In the genomic region with DNA sequence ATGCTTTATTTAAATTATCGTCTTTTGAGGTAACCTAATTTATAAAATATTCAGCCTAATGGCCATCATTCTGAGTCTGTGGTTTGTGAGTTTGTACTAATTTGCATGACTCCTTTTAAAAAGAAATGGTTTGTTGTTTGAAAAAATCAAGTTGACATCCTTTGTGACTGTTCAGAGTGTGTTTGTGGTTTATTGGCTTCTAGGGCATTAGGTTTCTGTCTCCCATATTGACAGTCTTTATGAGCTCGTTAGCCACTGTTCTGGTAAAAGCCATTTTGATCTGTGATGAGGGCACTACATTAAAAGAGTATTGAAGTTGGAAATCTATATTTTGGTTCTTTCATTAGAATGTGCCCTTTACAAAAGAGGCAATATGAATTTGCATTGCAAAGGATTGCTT, we compare ENCODE assay signal across 30 cellular contexts.
A peak's percentile ranks its signal among the peaks of the same experiment; 100 is the strongest.
DNase-seq lines count a peak whose midpoint lies in the region; ATAC-seq and TF ChIP-seq lines count a peak whose summit lies in the region.
"Had no signal": no experiment of that assay in that cellular context is flagged by ENCODE, and none has a peak within 500 bp of the region (broad histone marks: within the 10 kb centered on the region; RNA-seq: fewer than 3 reads in every experiment).

No MANE protein-coding gene starts in this region.

- no TSS peak for BruUV-seq in IMR-90 (replicated peaks; lab: Mats Ljungman, UMichigan)

- no peak overlapping the region for H3K4me2 ChIP-seq in IMR-90 (ENCODE audit: low read depth, low read length)
- no peak overlapping the region for H3K4me2 ChIP-seq in parathyroid adenoma (ENCODE audit: low read length)
- H3K4me2 ChIP-seq: SK-N-SH had no signal

- intact Hi-C loops in IMR-90 (cut with micrococcal nuclease) (no loop called here), right lobe of liver (cut with DNase I) (no loop called here)

- dilution Hi-C loops in IMR-90 (cut with HindIII; ENCODE audit: low sequenced_read_pairs, unreplicated experiment), result no loop called here

- no peak for ATAC-seq in activated CD8-positive, alpha-beta memory T cell treated with anti-CD3 and anti-CD28 coated beads, Interleukin-2, amount 10 ng/mL, durations not matched to agents 7 days and 5 days
- ATAC-seq in IMR-90 (ENCODE audit: low read depth) (no peak), T-helper 17 cell (no peak), right lobe of liver (no peak), HG03565 (IDR thresholded peaks at IDR 0.05; ENCODE audit: unreplicated experiment) (no peak)
- ATAC-seq: mucosa of descending colon had no signal

- H3K18ac ChIP-seq in IMR-90 (ENCODE audit: low read depth, low read length), result no peak overlapping the region; the same call in 1 of the 2 replicates

- no peaks in the 10 kb centered on the region for H3K9me3 Mint-ChIP-seq in activated CD8-positive, alpha-beta memory T cell treated with anti-CD3 and anti-CD28 coated beads, Interleukin-2, amount 10 ng/mL, durations not matched to agents 7 days and 5 days (ENCODE audit: low read depth)
- H3K9me3 Mint-ChIP-seq: nephron had no signal

- no peak overlapping the region for H3K23ac ChIP-seq in IMR-90 (ENCODE audit: low read depth, low read length)

- no peak overlapping the region for H3K4me3 Mint-ChIP-seq in activated CD8-positive, alpha-beta memory T cell treated with anti-CD3 and anti-CD28 coated beads, Interleukin-2, amount 10 ng/mL, durations not matched to agents 7 days and 5 days
- H3K4me3 Mint-ChIP-seq in T-helper 17 cell, result peak overlapping the region; percentile 5
- H3K4me3 Mint-ChIP-seq: activated B cell treated with CpG ODN at 0.5 μM for 24 hours; activated naive CD4-positive, alpha-beta T cell treated with anti-CD3 and anti-CD28 coated beads, Interleukin-2, amount 50 U/mL, for 24 hours; activated T-helper 1 cell treated with anti-CD3 and anti-CD28 coated beads, Interleukin-12 subunit alpha, Interleukin-12 subunit beta, Interleukin-2, Interleukin-4 antibody, amounts not matched to agents 30 ng/mL and 10 ng/mL and 1 ng/mL, durations not matched to agents 14 hours and 24 hours and 36 hours; nephron had no signal

- TF ChIP-seq RAD21 in IMR-90 (IDR thresholded peaks at IDR 0.05; ENCODE audit: low read length), result no peak

- in situ Hi-C loops in IMR-90 (cut with MboI; ENCODE audit: low sequenced_read_pairs), result no loop called here

- no peak overlapping the region for H2AK9ac ChIP-seq in IMR-90 (replicated peaks; ENCODE audit: low read depth, low read length, poor library complexity)

- no peak overlapping the region for H4K8ac ChIP-seq in IMR-90 (ENCODE audit: low read depth in 2 of 2, low read length in 2 of 2)

- H3K4me1 ChIP-seq in IMR-90 (ENCODE audit: control insufficient read depth, insufficient read depth, low read length), result peaks cover 4% of the 10 kb centered on the region
- peaks cover 25% of the 10 kb centered on the region for H3K4me1 ChIP-seq in parathyroid adenoma
- peaks cover 0 to 1% (median under 1%) of the 10 kb centered on the region in 4 donors for H3K4me1 ChIP-seq in right lobe of liver
- H3K4me1 ChIP-seq: colonic mucosa had no signal

- peaks cover 33% of the 10 kb centered on the region for H3K4me1 Mint-ChIP-seq in activated CD8-positive, alpha-beta memory T cell treated with anti-CD3 and anti-CD28 coated beads, Interleukin-2, amount 10 ng/mL, durations not matched to agents 7 days and 5 days
- H3K4me1 Mint-ChIP-seq in T-helper 17 cell, result peaks cover 33% of the 10 kb centered on the region

- WGBS in IMR-90 (ENCODE audit: extremely low coverage in 2 of 2, insufficient read length in 1 of 2), 2 experiments, result no CpG with 5 or more reads among the region's 2 CpGs
- WGBS in right lobe of liver (ENCODE audit: insufficient coverage, low coverage, low lambda C conversion rate, missing lambda C conversion rate), result 88% methylated on average over 2 of the region's 2 CpGs

- peak overlapping the region; percentile 27 for H3K27ac Mint-ChIP-seq in activated CD8-positive, alpha-beta memory T cell treated with anti-CD3 and anti-CD28 coated beads, Interleukin-2, amount 10 ng/mL, durations not matched to agents 7 days and 5 days
- H3K27ac Mint-ChIP-seq in T-helper 17 cell, result peak overlapping the region; percentile 80
- H3K27ac Mint-ChIP-seq: activated B cell treated with CpG ODN at 0.5 μM for 24 hours; activated T-helper 1 cell treated with anti-CD3 and anti-CD28 coated beads, Interleukin-12 subunit alpha, Interleukin-12 subunit beta, Interleukin-2, Interleukin-4 antibody, amounts not matched to agents 30 ng/mL and 10 ng/mL and 1 ng/mL, durations not matched to agents 14 hours and 24 hours and 36 hours; nephron had no signal

- TF ChIP-seq POLR2A in IMR-90 (IDR thresholded peaks at IDR 0.05; ENCODE audit: low read depth, low read length), result no peak
- no peak for TF ChIP-seq POLR2A in right lobe of liver (IDR thresholded peaks at IDR 0.05)

- no peak overlapping the region for H2BK120ac ChIP-seq in IMR-90 (ENCODE audit: low read depth, low read length)

- H2AK5ac ChIP-seq in IMR-90 (ENCODE audit: low read depth, low read length), result no peak overlapping the region

- no peak overlapping the region for H2BK5ac ChIP-seq in IMR-90 (ENCODE audit: low read depth, low read length, poor library complexity, severe bottlenecking)

- H2BK20ac ChIP-seq in IMR-90 (ENCODE audit: low read depth, low read length), result peak overlapping the region; percentile 64; the same call in 1 of the 2 replicates

- peaks cover 37% of the 10 kb centered on the region for H3K79me2 ChIP-seq in parathyroid adenoma

- POLR2A ChIA-PET in IMR-90 (lab: Charles Lee; ENCODE audit: unreplicated experiment), result no interaction called here

- peak overlapping the region; percentile 36; the same call in 1 of the 2 replicates for H4K5ac ChIP-seq in IMR-90 (ENCODE audit: low read depth, low read length)

- H3K9ac ChIP-seq in IMR-90 (ENCODE audit: low read depth, low read length) (no peak overlapping the region), parathyroid adenoma (no peak overlapping the region)
- H3K9ac ChIP-seq: SK-N-SH had no signal

- H3K36me3 ChIP-seq in IMR-90 (ENCODE audit: control insufficient read depth, insufficient read depth, low read length) (no peaks in the 10 kb centered on the region), parathyroid adenoma (ENCODE audit: control insufficient read depth, insufficient read depth, low read length) (no peaks in the 10 kb centered on the region), right lobe of liver (no peaks in the 10 kb centered on the region)
- H3K36me3 ChIP-seq: BE2C, colonic mucosa had no signal

- H3K27me3 ChIP-seq in IMR-90 (ENCODE audit: control insufficient read depth, insufficient read depth, low read length) (no peaks in the 10 kb centered on the region), parathyroid adenoma (ENCODE audit: control insufficient read depth, insufficient read depth, low read length) (no peaks in the 10 kb centered on the region), right lobe of liver (no peaks in the 10 kb centered on the region)
- H3K27me3 ChIP-seq: BE2C, colonic mucosa had no signal

- peak overlapping the region; percentile 81 for H3K14ac ChIP-seq in IMR-90 (replicated peaks; ENCODE audit: low read depth, low read length)

- TF ChIP-seq CTCF in IMR-90 (conservative IDR thresholded peaks at IDR 0.05; ENCODE audit: low read depth, low read length) (no peak), parathyroid adenoma (IDR thresholded peaks at IDR 0.05) (no peak), right lobe of liver (IDR thresholded peaks at IDR 0.05) (no peak)

- H2BK15ac ChIP-seq in IMR-90 (ENCODE audit: low read depth, low read length), result no peak overlapping the region

- CTCF ChIA-PET in activated CD8-positive, alpha-beta memory T cell treated with anti-CD3 and anti-CD28 coated beads, Interleukin-2, amount 10 ng/mL, durations not matched to agents 7 days and 5 days (lab: Charles Lee), result interaction anchor here (1.5 kb wide), 1 partner anchor 330 kb away, joined by 6 read pairs; no protein-coding TSS in a partner anchor
- CTCF ChIA-PET in IMR-90 (lab: Yijun Ruan, JAX), result no interaction called here

- H3K56ac ChIP-seq in IMR-90 (ENCODE audit: extremely low read depth, insufficient read depth, low read length), result no peak overlapping the region

- H3K27me3 Mint-ChIP-seq in activated CD8-positive, alpha-beta memory T cell treated with anti-CD3 and anti-CD28 coated beads, Interleukin-2, amount 10 ng/mL, durations not matched to agents 7 days and 5 days, result no peaks in the 10 kb centered on the region
- no peaks in the 10 kb centered on the region for H3K27me3 Mint-ChIP-seq in T-helper 17 cell
- H3K27me3 Mint-ChIP-seq: activated B cell treated with CpG ODN at 0.5 μM for 24 hours; activated naive CD4-positive, alpha-beta T cell treated with anti-CD3 and anti-CD28 coated beads, Interleukin-2, amount 50 U/mL, for 24 hours had no signal

- H3K4me3 ChIP-seq in IMR-90 (ENCODE audit: insufficient read depth, low read depth, low read length) (no peak overlapping the region), parathyroid adenoma (ENCODE audit: low read depth, low read length) (no peak overlapping the region), right lobe of liver (no peak overlapping the region)
- H3K4me3 ChIP-seq: colonic mucosa, mucosa of descending colon had no signal

- no peak for DNase-seq in activated CD8-positive, alpha-beta memory T cell treated with anti-CD3 and anti-CD28 coated beads, Interleukin-2, amount 10 ng/mL, durations not matched to agents 7 days and 5 days
- no peak for DNase-seq in activated CD8-positive, alpha-beta memory T cell treated with anti-CD3 and anti-CD28 coated beads, Interleukin-2, amount 50 U/mL, for 48 hours
- no peak for DNase-seq in IMR-90
- no peak for DNase-seq in T-helper 17 cell
- no peak for DNase-seq in GM03348 (ENCODE audit: low spot score)
- DNase-seq in right lobe of liver, result no peak
- DNase-seq: activated B cell treated with CpG ODN at 0.5 μM for 24 hours; activated CD4-positive, alpha-beta T cell treated with anti-CD3 and anti-CD28 coated beads, Interleukin-2, amount 50 U/mL, for 1 hour; activated CD8-positive, alpha-beta memory T cell treated with anti-CD3 and anti-CD28 coated beads, Interleukin-2, amount 50 U/mL, for 4 hours; aorta; BE2C; Caco-2; colonic mucosa; effector memory CD4-positive, alpha-beta T cell; erythroblast; GF-D8; mammary epithelial cell; MM.1S; mucosa of descending colon; NCI-H1105 treated with DMSO at 0.1 percent for 48 hours; NCI-H2029; NCI-H446 treated with DMSO at 0.1 percent for 48 hours; SK-N-SH; stimulated activated CD4-positive, alpha-beta T cell treated with anti-CD3 and anti-CD28 coated beads, Interleukin-4, amount 100 ng/mL, for 4 hours; trophoblast cell had no signal

- H3K36me3 Mint-ChIP-seq in activated CD8-positive, alpha-beta memory T cell treated with anti-CD3 and anti-CD28 coated beads, Interleukin-2, amount 10 ng/mL, durations not matched to agents 7 days and 5 days, result peaks cover 7% of the 10 kb centered on the region
- H3K36me3 Mint-ChIP-seq in T-helper 17 cell (ENCODE audit: low read depth), result peaks cover 2% of the 10 kb centered on the region

- no peak overlapping the region; the same call in 1 of the 2 replicates for H3K4ac ChIP-seq in IMR-90 (ENCODE audit: low read depth, low read length)

- H4K91ac ChIP-seq in IMR-90 (ENCODE audit: insufficient read depth, low read depth, low read length), result no peak overlapping the region

- peaks cover 25 to 42% of the 10 kb centered on the region in 2 experiments for H3K79me1 ChIP-seq in IMR-90 (ENCODE audit: low read depth in 1 of 2, low read length in 2 of 2)

- H2AFZ ChIP-seq in IMR-90 (replicated peaks; ENCODE audit: low read length, poor library complexity), result no peak overlapping the region
- H2AFZ ChIP-seq in parathyroid adenoma, result peak overlapping the region; percentile 15

- H3K27ac ChIP-seq in IMR-90 (ENCODE audit: insufficient read depth, low read length) (no peak overlapping the region), parathyroid adenoma (no peak overlapping the region), right lobe of liver (no peak overlapping the region)
- H3K27ac ChIP-seq: colonic mucosa had no signal

- H3K9me3 ChIP-seq in IMR-90 (ENCODE audit: control insufficient read depth, insufficient read depth, low read length) (no peaks in the 10 kb centered on the region), T-helper 17 cell (ENCODE audit: control insufficient read depth, low read length, poor library complexity, severe bottlenecking) (peaks cover 3% of the 10 kb centered on the region), parathyroid adenoma (ENCODE audit: control insufficient read depth, low read length) (no peaks in the 10 kb centered on the region), right lobe of liver (no peaks in the 10 kb centered on the region)
- H3K9me3 ChIP-seq: BE2C, Caco-2, colonic mucosa, mucosa of descending colon, SK-N-SH had no signal

- no peaks in the 10 kb centered on the region for H4K20me1 ChIP-seq in IMR-90 (ENCODE audit: insufficient read depth, low read length)

- H3K9me1 ChIP-seq in IMR-90 (ENCODE audit: insufficient read depth, low read length), result peaks cover 1% of the 10 kb centered on the region; the same call in 1 of the 2 replicates
